In genomic region chr18:55587341-55588000, GRCh38 we compare ENCODE assay signal across 8 cellular contexts. TPM values are rescaled to one million over a fixed set of nuclear protein-coding genes. Genes with fewer than 3 reads are reported as not detected.
DNase-seq lines count a peak whose midpoint lies in the region; ATAC-seq and TF ChIP-seq lines count a peak whose summit lies in the region.

No MANE protein-coding gene starts in this region.

- H3K9me3 Mint-ChIP-seq in activated CD4-positive, alpha-beta memory T cell treated with anti-CD3 and anti-CD28 coated beads for 36 hours: no peaks in the 10 kb centered on the region

- TF ChIP-seq CTCF in NB4 (IDR thresholded peaks at IDR 0.05; ENCODE audit: low read depth, low read length): no peak
- TF ChIP-seq CTCF in fibroblast of villous mesenchyme (IDR thresholded peaks at IDR 0.05; ENCODE audit: insufficient read depth, low read depth, low read length): no peak
- no peak for TF ChIP-seq CTCF in foreskin keratinocyte (conservative IDR thresholded peaks at IDR 0.05)

- peaks cover 0 to 36% of the 10 kb centered on the region in 2 donors for H3K36me3 ChIP-seq in neuronal stem cell (replicated peaks in 1 of 2; ENCODE audit: control insufficient read depth in 2 of 2, insufficient read depth in 2 of 2, low read length in 2 of 2)

- H2BK120ac ChIP-seq in neuronal stem cell (ENCODE audit: low read depth, low read length): no peak overlapping the region

- no peak overlapping the region for H3K4ac ChIP-seq in neuronal stem cell (ENCODE audit: low read length)

- no peaks in the 10 kb centered on the region for H3K79me1 ChIP-seq in neuronal stem cell (ENCODE audit: low read depth, low read length)

- H3K27me3 Mint-ChIP-seq in activated CD4-positive, alpha-beta memory T cell treated with anti-CD3 and anti-CD28 coated beads for 36 hours: peaks cover 55% of the 10 kb centered on the region

- H4K91ac ChIP-seq in neuronal stem cell (ENCODE audit: low read depth, low read length, poor library complexity): no peak overlapping the region

- H3K36me3 Mint-ChIP-seq in activated CD4-positive, alpha-beta memory T cell treated with anti-CD3 and anti-CD28 coated beads for 36 hours: peaks cover 4% of the 10 kb centered on the region

- H3K4me1 Mint-ChIP-seq in activated CD4-positive, alpha-beta memory T cell treated with anti-CD3 and anti-CD28 coated beads for 36 hours (ENCODE audit: low read depth): peaks cover 18% of the 10 kb centered on the region

- H4K8ac ChIP-seq in neuronal stem cell (ENCODE audit: low read depth, low read length): no peak overlapping the region

- no peak overlapping the region for H2BK12ac ChIP-seq in neuronal stem cell (ENCODE audit: low read length)

- no peak overlapping the region for H2AK5ac ChIP-seq in neuronal stem cell (ENCODE audit: low read depth, low read length)

- peak overlapping the region; percentile 90 for H3K9ac ChIP-seq in neuronal stem cell (ENCODE audit: low read depth, low read length, poor library complexity)

- H3K4me1 ChIP-seq in neuronal stem cell (ENCODE audit: control insufficient read depth in 2 of 2, insufficient read depth in 1 of 2, low read depth in 1 of 2, low read length in 2 of 2) (peaks cover 3 to 22% of the 10 kb centered on the region in 2 donors), foreskin keratinocyte (no peaks in the 10 kb centered on the region)

- H3K4me3 ChIP-seq in NB4 (ENCODE audit: low read depth, low read length) (peak overlapping the region; percentile 42), fibroblast of villous mesenchyme (ENCODE audit: low read depth, low read length) (peak overlapping the region; percentile 83), neuronal stem cell (ENCODE audit: low read length in 2 of 2) (peak overlapping the region; percentile 59 to 87)

- no peak overlapping the region for H3K27ac Mint-ChIP-seq in activated CD4-positive, alpha-beta memory T cell treated with anti-CD3 and anti-CD28 coated beads for 36 hours

- H3K9me3 ChIP-seq in neuronal stem cell (replicated peaks in 1 of 2; ENCODE audit: control insufficient read depth in 2 of 2, insufficient read depth in 1 of 2, low read depth in 1 of 2, low read length in 2 of 2): no peaks in the 10 kb centered on the region

- peak overlapping the region; percentile 61 for H3K4me3 Mint-ChIP-seq in activated CD4-positive, alpha-beta memory T cell treated with anti-CD3 and anti-CD28 coated beads for 36 hours

- H3K27me3 ChIP-seq in neuronal stem cell (ENCODE audit: control insufficient read depth in 3 of 3, insufficient read depth in 3 of 3, low read depth in 1 of 3, low read length in 3 of 3): no peaks in the 10 kb centered on the region
- no peaks in the 10 kb centered on the region for H3K27me3 ChIP-seq in foreskin keratinocyte

- no peak overlapping the region for H3K23ac ChIP-seq in neuronal stem cell (ENCODE audit: low read depth, low read length, poor library complexity)

- H3K27ac ChIP-seq in neuronal stem cell (replicated peaks; ENCODE audit: low read length) (peak overlapping the region; percentile 91), foreskin keratinocyte (no peak overlapping the region)

- peak; percentile 43 for DNase-seq in ELF-1 (ENCODE audit: low read depth, low spot score)
- DNase-seq in NB4 (ENCODE audit: low read depth): peak; percentile 12
- no peak for DNase-seq in activated CD4-positive, alpha-beta memory T cell treated with anti-CD3 and anti-CD28 coated beads for 36 hours
- peak; percentile 47 for DNase-seq in fibroblast of villous mesenchyme (ENCODE audit: low read depth)
- no peak for DNase-seq in neuronal stem cell (ENCODE audit: low spot score)
- DNase-seq in foreskin keratinocyte: no peak

- WGBS in neuronal stem cell (ENCODE audit: extremely low coverage in 2 of 2, insufficient read length in 2 of 2, insufficient replicate concordance in 1 of 2), 2 donors: no CpG with 5 or more reads among the region's 44 CpGs

- TF ChIP-seq POLR2A in NB4 (IDR thresholded peaks at IDR 0.05; ENCODE audit: extremely low read depth, insufficient read length): no peak

- H3K18ac ChIP-seq in neuronal stem cell (ENCODE audit: low read length): peak overlapping the region; percentile 90

- H2BK15ac ChIP-seq in neuronal stem cell (ENCODE audit: low read length): no peak overlapping the region

- H2AFZ ChIP-seq in neuronal stem cell (ENCODE audit: low read length): peak overlapping the region; percentile 52

- no peak overlapping the region for H3K14ac ChIP-seq in neuronal stem cell (ENCODE audit: low read length)

- CTCF ChIA-PET in activated CD4-positive, alpha-beta memory T cell treated with anti-CD3 and anti-CD28 coated beads for 36 hours (lab: Charles Lee): no interaction called here

- POLR2A ChIA-PET in activated CD4-positive, alpha-beta memory T cell treated with anti-CD3 and anti-CD28 coated beads for 36 hours (lab: Charles Lee): no interaction called here

- peak overlapping the region; percentile 66 for H2BK5ac ChIP-seq in neuronal stem cell (ENCODE audit: low read length)

- ATAC-seq in GM21786 (IDR thresholded peaks at IDR 0.05; ENCODE audit: unreplicated experiment): no peak
- no peak for ATAC-seq in HG03354 (IDR thresholded peaks at IDR 0.05; ENCODE audit: poor library complexity, severe bottlenecking, unreplicated experiment)
- no peak for ATAC-seq in foreskin keratinocyte

- H3K4me2 ChIP-seq in neuronal stem cell (ENCODE audit: insufficient read depth, low read length, poor library complexity, severe bottlenecking): peak overlapping the region; percentile 23

- intact Hi-C loops in activated CD4-positive, alpha-beta memory T cell treated with anti-CD3 and anti-CD28 coated beads for 36 hours (cut with micrococcal nuclease): no loop called here

RNA-seq across cellular contexts. Expression of gene TCF4, which starts 0.5 kb away (rescaled TPM):
- not detected for total RNA-seq in activated CD4-positive, alpha-beta memory T cell treated with anti-CD3 and anti-CD28 coated beads for 36 hours
- total RNA-seq in fibroblast of villous mesenchyme (81.5 and 84.6 TPM in 2 replicates), foreskin keratinocyte (7.3 and 7.5 TPM in 2 replicates)
- 80.5 TPM for polyA plus RNA-seq in neuronal stem cell (2013, experiment 1 of 2)
- 84.7 TPM for polyA plus RNA-seq in neuronal stem cell (2013, experiment 2 of 2)
- 0.88 and 1.1 TPM in 2 replicates for polyA plus RNA-seq in foreskin keratinocyte

Comparison
In these comparisons a context has a peak if more than half of its experiments do, and no peak if none do; other contexts are left out.
1. DNase-seq: peak in ELF-1 (single experiment), NB4 (single experiment) and fibroblast of villous mesenchyme (single experiment); none in activated CD4-positive, alpha-beta memory T cell treated with anti-CD3 and anti-CD28 coated beads for 36 hours (single experiment), neuronal stem cell (single experiment) and foreskin keratinocyte (0 of 2).
2. Peak in every context shown above with its lines, with median percentiles within 50 percentile points of each other: H3K4me3 ChIP-seq.